ENCODE assay signal across 11 cellular contexts in genomic region chr9:113574381-113575262, GRCh38.
A peak's percentile ranks its signal among the peaks of the same experiment; 100 is the strongest.
DNase-seq lines count a peak whose midpoint lies in the region; ATAC-seq and TF ChIP-seq lines count a peak whose summit lies in the region.
"Had no signal": no experiment of that assay in that cellular context is flagged by ENCODE, and none has a peak within 500 bp of the region (broad histone marks: within the 10 kb centered on the region; RNA-seq: fewer than 3 reads in every experiment).

No MANE protein-coding gene starts in this region.

- no peak overlapping the region for H3K4me3 ChIP-seq in tibial nerve
- H3K4me3 ChIP-seq: adrenal gland had no signal

- ATAC-seq in activated naive CD8-positive, alpha-beta T cell treated with anti-CD3 and anti-CD28 coated beads, Interleukin-2, amount 10 ng/mL, durations not matched to agents 7 days and 5 days (ENCODE audit: low read depth) = no peak
- no peak for ATAC-seq in left ventricle myocardium superior
- ATAC-seq in stimulated activated effector memory CD8-positive, alpha-beta T cell treated with anti-CD3 and anti-CD28 coated beads, Interleukin-12 subunit alpha, Interleukin-12 subunit beta, amount 100 ng/mL, for 72 hours = no peak

- peak overlapping the region; percentile 86 for H3K27ac Mint-ChIP-seq in HFFc6
- peak overlapping the region; percentile 56 for H3K27ac Mint-ChIP-seq in activated naive CD8-positive, alpha-beta T cell treated with anti-CD3 and anti-CD28 coated beads, Interleukin-2, amount 10 ng/mL, durations not matched to agents 7 days and 5 days
- peak overlapping the region; percentile 90 for H3K27ac Mint-ChIP-seq in stimulated activated effector memory CD8-positive, alpha-beta T cell treated with anti-CD3 and anti-CD28 coated beads, Interleukin-12 subunit alpha, Interleukin-12 subunit beta, amount 100 ng/mL, for 72 hours

- POLR2A ChIA-PET in activated naive CD8-positive, alpha-beta T cell treated with anti-CD3 and anti-CD28 coated beads, Interleukin-2, amount 10 ng/mL, durations not matched to agents 7 days and 5 days (lab: Charles Lee) = no interaction called here

- intact Hi-C loops in left ventricle myocardium superior (cut with micrococcal nuclease) = loop anchor here (10.0 kb wide), 1 partner anchor 50 kb away; no protein-coding TSS in a partner anchor

- no peaks in the 10 kb centered on the region for H3K36me3 ChIP-seq in tibial nerve
- H3K36me3 ChIP-seq: adrenal gland had no signal

- H3K4me1 ChIP-seq in tibial nerve = peaks cover 0 to 33% (median 17%) of the 10 kb centered on the region in 4 donors

- no peaks in the 10 kb centered on the region for H3K9me3 ChIP-seq in tibial nerve
- H3K9me3 ChIP-seq: adrenal gland had no signal

- TF ChIP-seq POLR2A in tibial nerve (IDR thresholded peaks at IDR 0.05) = no peak

- H3K27ac ChIP-seq in tibial nerve = no peak overlapping the region

- no peak for TF ChIP-seq EP300 in tibial nerve (IDR thresholded peaks at IDR 0.05)

- in situ Hi-C loops in GM13976 (cut with MboI; ENCODE audit: low sequenced_read_pairs, unreplicated experiment) = no loop called here

- H3K36me3 Mint-ChIP-seq in HFFc6 (ENCODE audit: low read depth) = no peaks in the 10 kb centered on the region
- H3K36me3 Mint-ChIP-seq in activated naive CD8-positive, alpha-beta T cell treated with anti-CD3 and anti-CD28 coated beads, Interleukin-2, amount 10 ng/mL, durations not matched to agents 7 days and 5 days = peaks cover 2% of the 10 kb centered on the region
- H3K36me3 Mint-ChIP-seq in stimulated activated effector memory CD8-positive, alpha-beta T cell treated with anti-CD3 and anti-CD28 coated beads, Interleukin-12 subunit alpha, Interleukin-12 subunit beta, amount 100 ng/mL, for 72 hours = peaks cover 39% of the 10 kb centered on the region
- H3K36me3 Mint-ChIP-seq: IgD-negative memory B cell had no signal

- H3K9me3 Mint-ChIP-seq in HFFc6 = no peaks in the 10 kb centered on the region
- no peaks in the 10 kb centered on the region for H3K9me3 Mint-ChIP-seq in activated naive CD8-positive, alpha-beta T cell treated with anti-CD3 and anti-CD28 coated beads, Interleukin-2, amount 10 ng/mL, durations not matched to agents 7 days and 5 days
- H3K9me3 Mint-ChIP-seq in stimulated activated effector memory CD8-positive, alpha-beta T cell treated with anti-CD3 and anti-CD28 coated beads, Interleukin-12 subunit alpha, Interleukin-12 subunit beta, amount 100 ng/mL, for 72 hours = no peaks in the 10 kb centered on the region
- H3K9me3 Mint-ChIP-seq: IgD-negative memory B cell had no signal

- H3K27me3 ChIP-seq in tibial nerve = no peaks in the 10 kb centered on the region
- H3K27me3 ChIP-seq: adrenal gland had no signal

- 77% methylated on average over 12 to 14 of the region's 14 CpGs for WGBS in tibial nerve, 2 donors

- peaks cover 80% of the 10 kb centered on the region for H3K4me1 Mint-ChIP-seq in HFFc6 (ENCODE audit: low read depth)
- H3K4me1 Mint-ChIP-seq in activated naive CD8-positive, alpha-beta T cell treated with anti-CD3 and anti-CD28 coated beads, Interleukin-2, amount 10 ng/mL, durations not matched to agents 7 days and 5 days = peaks cover 44% of the 10 kb centered on the region
- H3K4me1 Mint-ChIP-seq in stimulated activated effector memory CD8-positive, alpha-beta T cell treated with anti-CD3 and anti-CD28 coated beads, Interleukin-12 subunit alpha, Interleukin-12 subunit beta, amount 100 ng/mL, for 72 hours = peaks cover 92% of the 10 kb centered on the region

- DNase-seq in HFFc6 (peak; percentile 49), left ventricle myocardium superior (peak; percentile 30), GM13976 (ENCODE audit: low spot score) (no peak), tibial nerve (ENCODE audit: low spot score in 2 of 2) (no peak), NCI-H69 (lab: John Stamatoyannopoulos, UW) (no peak)
- no peak for DNase-seq in activated naive CD8-positive, alpha-beta T cell treated with anti-CD3 and anti-CD28 coated beads, Interleukin-2, amount 10 ng/mL, durations not matched to agents 7 days and 5 days
- DNase-seq in stimulated activated effector memory CD8-positive, alpha-beta T cell treated with anti-CD3 and anti-CD28 coated beads, Interleukin-12 subunit alpha, Interleukin-12 subunit beta, amount 100 ng/mL, for 72 hours (ENCODE audit: low spot score in 2 of 2) = no peak
- DNase-seq: foreskin melanocyte, NCI-H524 had no signal

- TF ChIP-seq CTCF in HFFc6 (IDR thresholded peaks at IDR 0.05) = no peak
- no peak for TF ChIP-seq CTCF in GM13976 (IDR thresholded peaks at IDR 0.05; ENCODE audit: borderline replicate concordance, control extremely low read depth, extremely low read depth, insufficient read depth, missing control alignments)
- TF ChIP-seq CTCF in tibial nerve (IDR thresholded peaks at IDR 0.05) = no peak

- H3K27me3 Mint-ChIP-seq in HFFc6 (ENCODE audit: insufficient read depth) = no peaks in the 10 kb centered on the region; the same call in 1 of the 2 replicates
- H3K27me3 Mint-ChIP-seq in activated naive CD8-positive, alpha-beta T cell treated with anti-CD3 and anti-CD28 coated beads, Interleukin-2, amount 10 ng/mL, durations not matched to agents 7 days and 5 days = no peaks in the 10 kb centered on the region
- H3K27me3 Mint-ChIP-seq: IgD-negative memory B cell had no signal

- no peak overlapping the region for H3K4me3 Mint-ChIP-seq in HFFc6
- no peak overlapping the region for H3K4me3 Mint-ChIP-seq in activated naive CD8-positive, alpha-beta T cell treated with anti-CD3 and anti-CD28 coated beads, Interleukin-2, amount 10 ng/mL, durations not matched to agents 7 days and 5 days
- H3K4me3 Mint-ChIP-seq in stimulated activated effector memory CD8-positive, alpha-beta T cell treated with anti-CD3 and anti-CD28 coated beads, Interleukin-12 subunit alpha, Interleukin-12 subunit beta, amount 100 ng/mL, for 72 hours = no peak overlapping the region

Comparison
In these comparisons a context has a peak if more than half of its experiments do, and no peak if none do; other contexts are left out.
1. DNase-seq: peak in HFFc6 (single experiment) and left ventricle myocardium superior (single experiment); none in activated naive CD8-positive, alpha-beta T cell treated with anti-CD3 and anti-CD28 coated beads, Interleukin-2, amount 10 ng/mL, durations not matched to agents 7 days and 5 days (single experiment), stimulated activated effector memory CD8-positive, alpha-beta T cell treated with anti-CD3 and anti-CD28 coated beads, Interleukin-12 subunit alpha, Interleukin-12 subunit beta, amount 100 ng/mL, for 72 hours (0 of 2), GM13976 (single experiment), tibial nerve (0 of 2) and NCI-H69 (single experiment).
2. Peak in every context shown above with its lines, with median percentiles within 50 percentile points of each other: H3K27ac Mint-ChIP-seq.